In the genomic region with DNA sequence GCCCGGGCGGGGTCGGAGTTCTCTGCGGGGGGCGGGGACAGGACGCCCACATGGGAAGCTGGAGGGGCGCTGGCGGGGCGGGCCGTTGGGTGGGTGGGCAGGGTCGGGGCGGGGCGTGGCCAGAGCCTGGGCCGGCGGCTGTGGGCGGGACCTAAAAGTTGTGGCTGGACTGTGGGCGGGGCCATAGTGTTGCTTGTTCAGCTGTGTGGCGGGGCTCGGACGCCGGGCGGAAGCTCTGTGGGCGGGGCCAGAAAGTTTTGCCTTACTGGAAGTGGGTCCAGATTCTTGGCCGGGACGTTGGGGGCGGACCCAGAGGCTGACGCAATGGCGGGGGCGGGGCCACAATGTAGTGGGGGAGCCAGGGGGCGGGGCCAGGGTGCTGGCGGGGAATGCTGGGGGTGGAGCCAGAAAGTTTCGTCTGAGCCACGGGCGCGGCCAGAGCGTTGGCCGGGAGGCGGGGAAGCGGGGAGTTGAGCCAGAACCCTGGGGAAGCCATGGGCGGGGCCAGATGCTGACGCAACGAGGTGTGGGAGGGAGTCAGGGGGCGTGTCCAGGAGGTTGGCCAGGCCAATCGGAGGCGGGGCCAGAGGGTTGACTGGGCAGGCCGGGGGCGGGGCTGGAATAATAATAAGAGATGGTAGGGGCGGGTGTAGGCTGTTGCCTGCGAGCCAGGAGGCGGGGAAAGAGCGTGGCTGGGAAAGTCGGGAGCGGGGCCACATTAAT, we compare ENCODE assay signal across 8 cellular contexts. TPM values are rescaled to one million over a fixed set of nuclear protein-coding genes. Genes with fewer than 3 reads are reported as not detected.
DNase-seq lines count a peak whose midpoint lies in the region; ATAC-seq and TF ChIP-seq lines count a peak whose summit lies in the region.

No MANE protein-coding gene starts in this region.

- H3K36me3 Mint-ChIP-seq in T-helper 2 cell treated with Interferon-gamma antibody and Interleukin-4, amounts not matched to agents 5 μg/mL and 100 μg/mL, for 36 hours (ENCODE audit: low read depth) = peaks cover 35% of the 10 kb centered on the region

- H3K36me3 ChIP-seq in right atrium auricular region (peaks cover 35% of the 10 kb centered on the region), psoas muscle (ENCODE audit: insufficient read depth in 1 of 2, low read depth in 1 of 2) (peaks cover 0 to 35% of the 10 kb centered on the region in 2 donors), urinary bladder (ENCODE audit: insufficient read depth) (peaks cover 4% of the 10 kb centered on the region)

- H3K4me3 Mint-ChIP-seq in T-helper 2 cell treated with Interferon-gamma antibody and Interleukin-4, amounts not matched to agents 5 μg/mL and 100 μg/mL, for 36 hours = peak overlapping the region; percentile 90

- H3K4me3 ChIP-seq in right atrium auricular region (peak overlapping the region; percentile 64 to 67), psoas muscle (peak overlapping the region; percentile 68), urinary bladder (ENCODE audit: low read depth, low read length) (peak overlapping the region; percentile 51)

- peak; percentile 97 for DNase-seq in NCI-H187 treated with DMSO at 0.1 percent for 48 hours (lab: John Stamatoyannopoulos, UW)
- peak; percentile 100 for DNase-seq in T-helper 2 cell treated with Interferon-gamma antibody and Interleukin-4, amounts not matched to agents 5 μg/mL and 100 μg/mL, for 36 hours (ENCODE audit: low spot score)
- peak; percentile 91 to 100 (median 100) for DNase-seq in anterior cingulate cortex (lab: John Stamatoyannopoulos, UW)
- peak; percentile 100 for DNase-seq in right atrium auricular region (ENCODE audit: low spot score)
- DNase-seq in psoas muscle = peak; percentile 100

- TF ChIP-seq CTCF in right atrium auricular region (IDR thresholded peaks at IDR 0.05) = no peak
- no peak for TF ChIP-seq CTCF in psoas muscle (IDR thresholded peaks at IDR 0.05)

- ATAC-seq in GM18499 (IDR thresholded peaks at IDR 0.05; ENCODE audit: insufficient read depth, unreplicated experiment) = peak; percentile 46
- peak; percentile 83 for ATAC-seq in HG02970 (IDR thresholded peaks at IDR 0.05; ENCODE audit: low FRiP score, unreplicated experiment)
- peak; percentile 82 to 86 (median 85) for ATAC-seq in psoas muscle

- H3K4me1 ChIP-seq in right atrium auricular region = peaks cover 0 to 26% of the 10 kb centered on the region in 2 donors
- peaks cover 30% of the 10 kb centered on the region for H3K4me1 ChIP-seq in psoas muscle
- no peaks in the 10 kb centered on the region for H3K4me1 ChIP-seq in urinary bladder (ENCODE audit: insufficient read depth)

- no peaks in the 10 kb centered on the region for H3K9me3 Mint-ChIP-seq in T-helper 2 cell treated with Interferon-gamma antibody and Interleukin-4, amounts not matched to agents 5 μg/mL and 100 μg/mL, for 36 hours

- H3K27ac Mint-ChIP-seq in T-helper 2 cell treated with Interferon-gamma antibody and Interleukin-4, amounts not matched to agents 5 μg/mL and 100 μg/mL, for 36 hours = peak overlapping the region; percentile 92

- H3K9me3 ChIP-seq in right atrium auricular region (no peaks in the 10 kb centered on the region), psoas muscle (no peaks in the 10 kb centered on the region)

- no peaks in the 10 kb centered on the region for H3K27me3 Mint-ChIP-seq in T-helper 2 cell treated with Interferon-gamma antibody and Interleukin-4, amounts not matched to agents 5 μg/mL and 100 μg/mL, for 36 hours (ENCODE audit: low read depth)

- 0 to 1% (median 0%) methylated on average over 33 to 53 of the region's 53 CpGs for WGBS in psoas muscle, 3 donors
- under 1% methylated on average over 53 of the region's 53 CpGs for WGBS in urinary bladder

- intact Hi-C loops in psoas muscle (cut with DNase I) = loop anchor here in 1 of 2 donors (1.0 kb wide), 1 partner anchor 17 kb away; a partner anchor contains a TSS

- peaks cover 30% of the 10 kb centered on the region for H3K4me1 Mint-ChIP-seq in T-helper 2 cell treated with Interferon-gamma antibody and Interleukin-4, amounts not matched to agents 5 μg/mL and 100 μg/mL, for 36 hours (ENCODE audit: low read depth)

- H3K27ac ChIP-seq in right atrium auricular region (peak overlapping the region; percentile 91 to 94), psoas muscle (peak overlapping the region; percentile 89), urinary bladder (ENCODE audit: low read depth) (peak overlapping the region; percentile 76)

- H3K27me3 ChIP-seq in right atrium auricular region (no peaks in the 10 kb centered on the region), psoas muscle (ENCODE audit: insufficient read depth in 3 of 3, low read length in 2 of 3) (no peaks in the 10 kb centered on the region)

RNA-seq across cellular contexts. Expression of a gene that starts 0.5 kb away (rescaled TPM):
- total RNA-seq in right atrium auricular region (10 to 100 TPM in 1 of 2 donors, 1 to 10 TPM in 1; 9.2 to 11.9 TPM), psoas muscle (10 to 100 TPM; 16.9 to 28.2 (median 24.2) TPM), urinary bladder (8.0 TPM)
- polyA plus RNA-seq in psoas muscle (10 to 100 TPM; 18.8 to 28.5 (median 24.0) TPM), urinary bladder (36.6 TPM)

RNA-seq across cellular contexts. Expression of a gene that starts 17.8 kb away (rescaled TPM):
- total RNA-seq in right atrium auricular region = 1 to 10 TPM; 1.9 to 7.0 TPM
- total RNA-seq in psoas muscle = 10 to 100 TPM; 13.6 to 18.9 (median 15.8) TPM
- polyA plus RNA-seq in psoas muscle = 10 to 100 TPM in 1 of 3 donors, 1 to 10 TPM in 2; 3.6 to 21.2 (median 9.9) TPM
- total RNA-seq in urinary bladder = 2.8 TPM
- polyA plus RNA-seq in urinary bladder = 32.0 TPM

RNA-seq across cellular contexts. Expression of a gene that starts 25.9 kb away (rescaled TPM):
- total RNA-seq in right atrium auricular region (1 to 10 TPM; 2.5 to 2.9 TPM), psoas muscle (10 to 100 TPM in 1 of 4 donors, 1 to 10 TPM in 3; 2.7 to 32.5 (median 4.7) TPM), urinary bladder (1.3 TPM)
- polyA plus RNA-seq in psoas muscle (1 to 10 TPM; 2.7 to 6.6 (median 2.9) TPM), urinary bladder (6.7 TPM)

RNA-seq across cellular contexts. Expression of a gene that starts 52.8 kb away (rescaled TPM):
- total RNA-seq in right atrium auricular region (10 to 100 TPM in 1 of 2 donors, 1 to 10 TPM in 1; 4.6 to 14.3 TPM), psoas muscle (1 to 10 TPM; 2.4 to 6.3 (median 4.5) TPM), urinary bladder (1.8 TPM)
- polyA plus RNA-seq in psoas muscle (1 to 10 TPM in 1 of 3 donors, under 1 TPM in 2; 0.64 to 2.3 (median 0.77) TPM), urinary bladder (19.0 TPM)

Comparison
In these comparisons a context has a peak if more than half of its experiments do, and no peak if none do; other contexts are left out.
1. Peak in every context shown above with its lines: DNase-seq, ATAC-seq, H3K4me3 ChIP-seq and H3K27ac ChIP-seq.